1 cellular context compared by ENCODE assay signal in genomic region chr6:121413831-121414368, GRCh38.
TF ChIP-seq lines count a peak whose summit lies in the region.

No MANE protein-coding gene starts in this region.

TF ChIP-seq in H1, 55 proteins besides CTCF, POLR2A, EP300 and RAD21 (continued from another document):
- TF ChIP-seq GTF2F1 (IDR thresholded peaks at IDR 0.05; ENCODE audit: borderline replicate concordance, low read depth, low read length) (no peak), KDM4A (IDR thresholded peaks at IDR 0.05; ENCODE audit: low read depth, low read length, severe bottlenecking) (no peak), KDM5A (IDR thresholded peaks at IDR 0.05; ENCODE audit: low read length) (no peak), SIN3A (conservative IDR thresholded peaks at IDR 0.05 in 1 of 2, IDR thresholded peaks at IDR 0.05 in 1 of 2; ENCODE audit: low read depth in 1 of 2, low read length in 2 of 2) (no peak), POLR2AphosphoS5 (IDR thresholded peaks at IDR 0.05; ENCODE audit: low read depth, low read length) (no peak), RFX5 (IDR thresholded peaks at IDR 0.05; ENCODE audit: borderline replicate concordance, low read depth, low read length) (no peak), SP2 (IDR thresholded peaks at IDR 0.05; ENCODE audit: low read length) (no peak), HDAC6 (IDR thresholded peaks at IDR 0.05; ENCODE audit: low read depth, low read length) (no peak), YY1 (IDR thresholded peaks at IDR 0.05; ENCODE audit: low read depth, low read length) (no peak), NRF1 (IDR thresholded peaks at IDR 0.05; ENCODE audit: low read depth, low read length) (no peak), CHD2 (IDR thresholded peaks at IDR 0.05; ENCODE audit: low read length) (no peak), USF2 (IDR thresholded peaks at IDR 0.05; ENCODE audit: low read length) (no peak), SIRT6 (IDR thresholded peaks at IDR 0.05; ENCODE audit: low read length) (no peak), SRF (IDR thresholded peaks at IDR 0.05; ENCODE audit: low read depth, low read length) (no peak), BRCA1 (IDR thresholded peaks at IDR 0.05; ENCODE audit: low read depth, low read length) (no peak), RNF2 (IDR thresholded peaks at IDR 0.05; ENCODE audit: borderline replicate concordance, low read depth, low read length, missing control alignments, poor library complexity, severe bottlenecking) (no peak), SP4 (IDR thresholded peaks at IDR 0.05; ENCODE audit: low read length) (no peak), CEBPB (IDR thresholded peaks at IDR 0.05; ENCODE audit: low read depth, low read length) (no peak), TAF7 (optimal IDR thresholded peaks at IDR 0.05; ENCODE audit: borderline replicate concordance, low read depth, low read length) (no peak)
TF ChIP-seq in H1: peak in this region for 0.
